9 cellular contexts compared by ENCODE assay signal in genomic region chr16:74448990-74449389, GRCh38. TPM values are rescaled to one million over a fixed set of nuclear protein-coding genes. Genes with fewer than 3 reads are reported as not detected.
DNase-seq lines count a peak whose midpoint lies in the region; ATAC-seq, FAIRE-seq and TF ChIP-seq lines count a peak whose summit lies in the region.
"Had no signal": no experiment of that assay in that cellular context is flagged by ENCODE, and none has a peak within 500 bp of the region (broad histone marks: within the 10 kb centered on the region; RNA-seq: fewer than 3 reads in every experiment).

No MANE protein-coding gene starts in this region.

- H3K27me3 Mint-ChIP-seq in osteocyte (ENCODE audit: unreplicated experiment): no peaks in the 10 kb centered on the region
- H3K27me3 Mint-ChIP-seq in stimulated activated memory B cell treated with anti-CD40 and anti-IgM and Interleukin-4, amounts not matched to agents 10 μg/mL and 1 μg/mL and 100 μg/mL, for 72 hours: no peaks in the 10 kb centered on the region

- H3K9me3 Mint-ChIP-seq in osteocyte (ENCODE audit: unreplicated experiment): no peaks in the 10 kb centered on the region
- H3K9me3 Mint-ChIP-seq in stimulated activated memory B cell treated with anti-CD40 and anti-IgM and Interleukin-4, amounts not matched to agents 10 μg/mL and 1 μg/mL and 100 μg/mL, for 72 hours: no peaks in the 10 kb centered on the region

- H3K4me3 ChIP-seq in AG10803 (ENCODE audit: low read length): no peak overlapping the region

- peaks cover 23% of the 10 kb centered on the region for H3K4me1 Mint-ChIP-seq in osteocyte (ENCODE audit: unreplicated experiment)
- H3K4me1 Mint-ChIP-seq in stimulated activated memory B cell treated with anti-CD40 and anti-IgM and Interleukin-4, amounts not matched to agents 10 μg/mL and 1 μg/mL and 100 μg/mL, for 72 hours: peaks cover 22% of the 10 kb centered on the region

- no peak for FAIRE-seq in GM19239 (lab: Jason Lieb, UNC)

- ATAC-seq in stimulated activated memory B cell treated with anti-CD40 and anti-IgM and Interleukin-4, amounts not matched to agents 10 μg/mL and 1 μg/mL and 100 μg/mL, for 72 hours: no peak

- TF ChIP-seq CTCF in AG10803 (conservative IDR thresholded peaks at IDR 0.05; ENCODE audit: low read length) (no peak), osteocyte (IDR thresholded peaks at IDR 0.05) (no peak)

- H3K36me3 Mint-ChIP-seq in osteocyte (ENCODE audit: unreplicated experiment): peaks cover 35% of the 10 kb centered on the region
- peaks cover 56% of the 10 kb centered on the region for H3K36me3 Mint-ChIP-seq in stimulated activated memory B cell treated with anti-CD40 and anti-IgM and Interleukin-4, amounts not matched to agents 10 μg/mL and 1 μg/mL and 100 μg/mL, for 72 hours

- H3K4me3 Mint-ChIP-seq in osteocyte (ENCODE audit: unreplicated experiment): no peak overlapping the region
- no peak overlapping the region for H3K4me3 Mint-ChIP-seq in stimulated activated memory B cell treated with anti-CD40 and anti-IgM and Interleukin-4, amounts not matched to agents 10 μg/mL and 1 μg/mL and 100 μg/mL, for 72 hours

- peak overlapping the region; percentile 91 for H3K27ac Mint-ChIP-seq in osteocyte (ENCODE audit: unreplicated experiment)
- no peak overlapping the region for H3K27ac Mint-ChIP-seq in stimulated activated memory B cell treated with anti-CD40 and anti-IgM and Interleukin-4, amounts not matched to agents 10 μg/mL and 1 μg/mL and 100 μg/mL, for 72 hours

- DNase-seq in AG10803 (ENCODE audit: low read depth): peak; percentile 95
- DNase-seq in RKO (ENCODE audit: low spot score): peak; percentile 19
- DNase-seq in fibroblast of peridontal ligament (ENCODE audit: extremely low read depth): peak; percentile 96
- no peak for DNase-seq in osteocyte (ENCODE audit: extremely low spot score, unreplicated experiment)
- no peak for DNase-seq in NCI-H2081 (lab: John Stamatoyannopoulos, UW)
- DNase-seq in GM19239 (ENCODE audit: insufficient read length, low spot score): no peak
- DNase-seq in SHP77 (lab: John Stamatoyannopoulos, UW): no peak

RNA-seq across cellular contexts. Expression of gene CLEC18B, which starts 27.7 kb away (rescaled TPM):
- 0.24 TPM in 1 of 2 replicates, not detected in the other for total RNA-seq in osteocyte
- total RNA-seq: SK-MEL-5 had no signal

Comparison
In these comparisons a context has a peak if more than half of its experiments do, and no peak if none do; other contexts are left out.
1. DNase-seq: peak in AG10803 (single experiment), RKO (single experiment) and fibroblast of peridontal ligament (single experiment); none in osteocyte (single experiment), NCI-H2081 (0 of 2), GM19239 (single experiment) and SHP77 (0 of 2).